In genomic region chr12:51694146-51694545, GRCh38 we compare ENCODE assay signal across 21 cellular contexts.
DNase-seq lines count a peak whose midpoint lies in the region; ATAC-seq, FAIRE-seq and TF ChIP-seq lines count a peak whose summit lies in the region.
"Had no signal": no experiment of that assay in that cellular context is flagged by ENCODE, and none has a peak within 500 bp of the region (broad histone marks: within the 10 kb centered on the region; RNA-seq: fewer than 3 reads in every experiment).

No MANE protein-coding gene starts in this region.

- WGBS in HepG2 (ENCODE audit: low lambda C conversion rate) = 13% methylated on average over 4 of the region's 4 CpGs
- 69% methylated on average over 3 of the region's 4 CpGs for WGBS in right lobe of liver (ENCODE audit: insufficient coverage, low coverage, low lambda C conversion rate, missing lambda C conversion rate)
- WGBS in small intestine, 3 donors = 31 to 64% (median 43%) methylated on average over 4 of the region's 4 CpGs
- 75% methylated on average over 4 of the region's 4 CpGs for WGBS in hepatocyte (ENCODE audit: low lambda C conversion rate, missing lambda C conversion rate)

- no peaks in the 10 kb centered on the region for H3K79me2 ChIP-seq in HepG2 (ENCODE audit: insufficient read depth, low read length)
- H3K79me2 ChIP-seq in hepatocyte = no peaks in the 10 kb centered on the region

- H3K9me2 ChIP-seq in hepatocyte (replicated peaks; ENCODE audit: insufficient read depth) = no peaks in the 10 kb centered on the region

- no peak for TF ChIP-seq POLR2A in HepG2 (IDR thresholded peaks at IDR 0.05; ENCODE audit: insufficient read depth in 1 of 2, low read depth in 2 of 2, low read length in 2 of 2)
- TF ChIP-seq POLR2A in right lobe of liver (IDR thresholded peaks at IDR 0.05) = no peak

- POLR2A ChIA-PET in HepG2 (lab: Yijun Ruan, JAX) = no interaction called here

- no peak overlapping the region for H3K9ac ChIP-seq in HepG2 (ENCODE audit: insufficient read depth, low read depth, low read length)
- H3K9ac ChIP-seq: BLaER1 had no signal

- TF ChIP-seq RAD21 in HepG2 (CRISPR knock-in tag; IDR thresholded peaks at IDR 0.05) = no peak

- no peak overlapping the region for H3K27ac ChIP-seq in HepG2 (ENCODE audit: extremely low read length, insufficient read depth, low read length)
- no peak overlapping the region for H3K27ac ChIP-seq in right lobe of liver
- no peak overlapping the region for H3K27ac ChIP-seq in small intestine (ENCODE audit: low read depth in 1 of 2, low read length in 1 of 2)
- H3K27ac ChIP-seq in hepatocyte = no peak overlapping the region
- H3K27ac ChIP-seq: 22Rv1, A549, BLaER1, HL-60 had no signal

- FAIRE-seq in HepG2 (lab: Jason Lieb, UNC) = no peak
- FAIRE-seq in small intestine (lab: Jason Lieb, UNC) = no peak
- FAIRE-seq: A549 had no signal

- no peak for TF ChIP-seq EP300 in HepG2 (IDR thresholded peaks at IDR 0.05; ENCODE audit: low read depth in 2 of 2, low read length in 2 of 2)
- TF ChIP-seq EP300 in HepG2 (CRISPR knock-in tag; IDR thresholded peaks at IDR 0.05; ENCODE audit: borderline replicate concordance) = no peak

- peak overlapping the region; percentile 27 for H3K27ac Mint-ChIP-seq in nephron progenitor cell
- H3K27ac Mint-ChIP-seq: CD14-positive monocyte; CD4-positive, alpha-beta memory T cell; HFFc6; IgD-negative memory B cell had no signal

- H3K4me1 ChIP-seq in HepG2 (ENCODE audit: insufficient read depth, low read length) (peaks cover 10% of the 10 kb centered on the region), right lobe of liver (no peaks in the 10 kb centered on the region), small intestine (ENCODE audit: control insufficient read depth in 2 of 2, insufficient read depth in 1 of 2, low read depth in 1 of 2, low read length in 1 of 2) (no peaks in the 10 kb centered on the region), hepatocyte (ENCODE audit: insufficient read depth) (no peaks in the 10 kb centered on the region)
- H3K4me1 ChIP-seq: A549, BLaER1 had no signal

- TF ChIP-seq CTCF in HepG2 (CRISPR knock-in tag; IDR thresholded peaks at IDR 0.05) = no peak
- TF ChIP-seq CTCF in right lobe of liver (IDR thresholded peaks at IDR 0.05) = no peak
- TF ChIP-seq CTCF in nephron progenitor cell (IDR thresholded peaks at IDR 0.05) = no peak
- TF ChIP-seq CTCF in hepatocyte (IDR thresholded peaks at IDR 0.05; ENCODE audit: poor library complexity) = no peak

- H3K4me3 ChIP-seq in HepG2 (replicated peaks in 1 of 3; ENCODE audit: insufficient read depth in 1 of 3, low read depth in 2 of 3, low read length in 3 of 3) (no peak overlapping the region), right lobe of liver (no peak overlapping the region), small intestine (ENCODE audit: low read depth in 1 of 2, low read length in 2 of 2) (no peak overlapping the region), hepatocyte (no peak overlapping the region)
- H3K4me3 ChIP-seq: A549, BLaER1 had no signal

- BruUV-seq in HepG2 (replicated peaks; lab: Mats Ljungman, UMichigan) = no TSS peak

- CTCF ChIA-PET in HepG2 (lab: Yijun Ruan, JAX; ENCODE audit: low intra/inter-chr PET ratio, low total read pairs) = no interaction called here

- H3K4me2 ChIP-seq in HepG2 (ENCODE audit: low read depth, low read length) (no peak overlapping the region), hepatocyte (no peak overlapping the region)
- H3K4me2 ChIP-seq: A549, BLaER1 had no signal

- peak; percentile 59; the same call in 2 of the 3 replicates for ATAC-seq in HepG2
- no peak for ATAC-seq in right lobe of liver
- no peak for ATAC-seq in GM19463 (IDR thresholded peaks at IDR 0.05; ENCODE audit: unreplicated experiment)
- ATAC-seq: A549, HCT116 had no signal

- H3K4me3 Mint-ChIP-seq in nephron progenitor cell = no peak overlapping the region
- H3K4me3 Mint-ChIP-seq: CD14-positive monocyte; CD4-positive, alpha-beta memory T cell; HFFc6; IgD-negative memory B cell had no signal

- H3K27me3 Mint-ChIP-seq in nephron progenitor cell (ENCODE audit: low read depth, poor library complexity) = peaks cover 3% of the 10 kb centered on the region

- no peaks in the 10 kb centered on the region for H3K36me3 ChIP-seq in HepG2 (replicated peaks in 1 of 2; ENCODE audit: control insufficient read depth in 1 of 2, insufficient read depth in 2 of 2, low read length in 2 of 2)
- H3K36me3 ChIP-seq in right lobe of liver = no peaks in the 10 kb centered on the region
- no peaks in the 10 kb centered on the region for H3K36me3 ChIP-seq in small intestine (ENCODE audit: control insufficient read depth in 2 of 2, insufficient read depth in 2 of 2, low read length in 2 of 2)
- no peaks in the 10 kb centered on the region for H3K36me3 ChIP-seq in hepatocyte (replicated peaks; ENCODE audit: insufficient read depth, low read depth)
- H3K36me3 ChIP-seq: BLaER1 had no signal

- H4K20me1 ChIP-seq in HepG2 (ENCODE audit: insufficient read depth, low read length) (no peaks in the 10 kb centered on the region), hepatocyte (ENCODE audit: insufficient read depth, poor library complexity, severe bottlenecking) (no peaks in the 10 kb centered on the region)
- H4K20me1 ChIP-seq: BLaER1 had no signal

- H3K9me3 ChIP-seq in HepG2 (ENCODE audit: low read length) (no peaks in the 10 kb centered on the region), right lobe of liver (no peaks in the 10 kb centered on the region), small intestine (ENCODE audit: control insufficient read depth, low read depth) (no peaks in the 10 kb centered on the region), hepatocyte (ENCODE audit: low read depth) (no peaks in the 10 kb centered on the region)
- H3K9me3 ChIP-seq: A549, BLaER1 had no signal

- intact Hi-C loops in HepG2 (cut with micrococcal nuclease; ENCODE audit: unreplicated experiment) = no loop called here
- intact Hi-C loops in right lobe of liver (cut with DNase I) = no loop called here

- H2AFZ ChIP-seq in HepG2 (ENCODE audit: low read length) (no peak overlapping the region), hepatocyte (no peak overlapping the region)

- DNase-seq in HepG2 (ENCODE audit: low spot score) = peak; percentile 64
- DNase-seq in right lobe of liver = no peak
- DNase-seq in nephron progenitor cell = no peak
- DNase-seq in small intestine = peak; percentile 16
- no peak for DNase-seq in AG08396 (ENCODE audit: low spot score)
- DNase-seq in hepatocyte (ENCODE audit: low spot score) = no peak
- DNase-seq: Calu3; CD4-positive, alpha-beta memory T cell; DMS79 treated with DMSO at 0.1 percent for 48 hours; GF-D8; GOT3; H7; HFFc6 had no signal

- H3K36me3 Mint-ChIP-seq in nephron progenitor cell (ENCODE audit: low read depth) = no peaks in the 10 kb centered on the region
- H3K36me3 Mint-ChIP-seq: CD14-positive monocyte; CD4-positive, alpha-beta memory T cell; IgD-negative memory B cell had no signal

- in situ Hi-C loops in HepG2 (cut with HindIII; ENCODE audit: extremely low pct_ligation_motif_present, low pct_unique_long_range_greater_than_20kb) = no loop called here

- H3K4me1 Mint-ChIP-seq in nephron progenitor cell = no peaks in the 10 kb centered on the region
- H3K4me1 Mint-ChIP-seq: CD4-positive, alpha-beta memory T cell; IgD-negative memory B cell had no signal

- H3K9me3 Mint-ChIP-seq in nephron progenitor cell = no peaks in the 10 kb centered on the region
- H3K9me3 Mint-ChIP-seq: CD14-positive monocyte, HFFc6, IgD-negative memory B cell had no signal

- H3K27me3 ChIP-seq in HepG2 (ENCODE audit: control insufficient read depth in 1 of 2, insufficient read depth in 2 of 2, low read length in 2 of 2) (no peaks in the 10 kb centered on the region), right lobe of liver (no peaks in the 10 kb centered on the region), small intestine (ENCODE audit: control insufficient read depth in 2 of 2, insufficient read depth in 2 of 2, low read length in 2 of 2) (no peaks in the 10 kb centered on the region), hepatocyte (no peaks in the 10 kb centered on the region)
- H3K27me3 ChIP-seq: BLaER1 had no signal

TF ChIP-seq in HepG2, 621 proteins besides CTCF, POLR2A, EP300 and RAD21 (continues in another document):
- TF ChIP-seq MTERF4 (CRISPR knock-in tag; IDR thresholded peaks at IDR 0.05) (no peak), MBNL3 (CRISPR knock-in tag; conservative IDR thresholded peaks at IDR 0.05) (no peak)

Comparison
In these comparisons a context has a peak if more than half of its experiments do, and no peak if none do; other contexts are left out.
1. DNase-seq: peak in HepG2 (single experiment) and small intestine (single experiment); none in right lobe of liver (0 of 3), nephron progenitor cell (single experiment), AG08396 (single experiment) and hepatocyte (single experiment).